1 cellular context compared by ENCODE assay signal in genomic region chr5:140639093-140639821, GRCh38.
TF ChIP-seq lines count a peak whose summit lies in the region.

Gene TMCO6 (plus strand): TSS chr5:140639451. CDS start chr5:140639528, 77 bp downstream.

TF ChIP-seq in K562, 482 proteins besides CTCF, POLR2A, EP300 and RAD21 (continued from another document and continues in another):
- no peak for TF ChIP-seq ZNF57 (CRISPR knock-in tag; IDR thresholded peaks at IDR 0.05)
- TF ChIP-seq RNF219 (CRISPR knock-in tag; IDR thresholded peaks at IDR 0.05) = no peak
- no peak for TF ChIP-seq CREB5 (CRISPR knock-in tag; IDR thresholded peaks at IDR 0.05)
- TF ChIP-seq ATF4 (CRISPR knock-in tag; IDR thresholded peaks at IDR 0.05) = no peak
- TF ChIP-seq FOXP4 (CRISPR knock-in tag; IDR thresholded peaks at IDR 0.05; ENCODE audit: borderline replicate concordance) = no peak
- TF ChIP-seq ZBTB2 (IDR thresholded peaks at IDR 0.05) = no peak
- TF ChIP-seq ATF3 (IDR thresholded peaks at IDR 0.05) = peak; percentile 36; the same call in 1 of the 2 replicates
- no peak for TF ChIP-seq ATF3 (CRISPR knock-in tag; conservative IDR thresholded peaks at IDR 0.05)
- TF ChIP-seq RERE (CRISPR knock-in tag; IDR thresholded peaks at IDR 0.05; ENCODE audit: borderline replicate concordance) = no peak
- TF ChIP-seq ZNF655 (CRISPR knock-in tag; IDR thresholded peaks at IDR 0.05) = no peak
- no peak for TF ChIP-seq RFX1 (IDR thresholded peaks at IDR 0.05)
- TF ChIP-seq CBX5 (IDR thresholded peaks at IDR 0.05; ENCODE audit: borderline replicate concordance, low read depth) = no peak
- peak; percentile 39; the same call in 1 of the 2 replicates for TF ChIP-seq SAFB (IDR thresholded peaks at IDR 0.05; ENCODE audit: borderline replicate concordance, low read depth, low read length)
- TF ChIP-seq TEAD4 (IDR thresholded peaks at IDR 0.05; ENCODE audit: low read length) = peak; percentile 46; the same call in 1 of the 2 replicates
- TF ChIP-seq TEAD4 (CRISPR knock-in tag; IDR thresholded peaks at IDR 0.05; ENCODE audit: borderline replicate concordance) = no peak
- no peak for TF ChIP-seq TSHZ1 (CRISPR knock-in tag; IDR thresholded peaks at IDR 0.05)
- no peak for TF ChIP-seq POLR3G (IDR thresholded peaks at IDR 0.05; ENCODE audit: extremely low read depth, insufficient read length, insufficient replicate concordance)
- peak; percentile 44 for TF ChIP-seq TBP (optimal IDR thresholded peaks at IDR 0.05; ENCODE audit: low read depth, low read length)
- no peak for TF ChIP-seq BCOR (IDR thresholded peaks at IDR 0.05)
- TF ChIP-seq ZC3H8 (IDR thresholded peaks at IDR 0.05) = no peak
- no peak for TF ChIP-seq FOXO4 (CRISPR knock-in tag; IDR thresholded peaks at IDR 0.05)
- TF ChIP-seq CHCHD3 (CRISPR knock-in tag; IDR thresholded peaks at IDR 0.05) = no peak
- TF ChIP-seq ARID2 (IDR thresholded peaks at IDR 0.05) = no peak
- TF ChIP-seq ZNF354B (CRISPR knock-in tag; IDR thresholded peaks at IDR 0.05) = no peak
- no peak for TF ChIP-seq PREB (CRISPR knock-in tag; IDR thresholded peaks at IDR 0.05)
- TF ChIP-seq NFIX (CRISPR knock-in tag; IDR thresholded peaks at IDR 0.05; ENCODE audit: low read depth) = no peak
- TF ChIP-seq FUS (optimal IDR thresholded peaks at IDR 0.05; ENCODE audit: low read depth, low read length) = no peak
- no peak for TF ChIP-seq ZNF184 (CRISPR knock-in tag; IDR thresholded peaks at IDR 0.05)
- peak in 1 of 2 experiments; percentile 29; a peak in 1 of 4 replicates for TF ChIP-seq ETV6 (IDR thresholded peaks at IDR 0.05; ENCODE audit: borderline replicate concordance in 1 of 2, low read depth in 2 of 2, low read length in 1 of 2)
- no peak for TF ChIP-seq ETV6 (CRISPR knock-in tag; IDR thresholded peaks at IDR 0.05; ENCODE audit: borderline replicate concordance)
- TF ChIP-seq SNRNP70 (optimal IDR thresholded peaks at IDR 0.05; ENCODE audit: low read depth, low read length) = no peak
- no peak for TF ChIP-seq ZEB2 (IDR thresholded peaks at IDR 0.05)
- peak; percentile 66; the same call in 1 of the 2 replicates for TF ChIP-seq CREB1 (IDR thresholded peaks at IDR 0.05)
- TF ChIP-seq CREB1 (CRISPR knock-in tag; IDR thresholded peaks at IDR 0.05) = peak; percentile 75
- no peak for TF ChIP-seq TCF15 (CRISPR knock-in tag; IDR thresholded peaks at IDR 0.05)
- TF ChIP-seq FOSL1 (tag; conservative IDR thresholded peaks at IDR 0.05) = peak; percentile 43; the same call in 1 of the 2 replicates
